7 cellular contexts compared by ENCODE assay signal in the genomic region with DNA sequence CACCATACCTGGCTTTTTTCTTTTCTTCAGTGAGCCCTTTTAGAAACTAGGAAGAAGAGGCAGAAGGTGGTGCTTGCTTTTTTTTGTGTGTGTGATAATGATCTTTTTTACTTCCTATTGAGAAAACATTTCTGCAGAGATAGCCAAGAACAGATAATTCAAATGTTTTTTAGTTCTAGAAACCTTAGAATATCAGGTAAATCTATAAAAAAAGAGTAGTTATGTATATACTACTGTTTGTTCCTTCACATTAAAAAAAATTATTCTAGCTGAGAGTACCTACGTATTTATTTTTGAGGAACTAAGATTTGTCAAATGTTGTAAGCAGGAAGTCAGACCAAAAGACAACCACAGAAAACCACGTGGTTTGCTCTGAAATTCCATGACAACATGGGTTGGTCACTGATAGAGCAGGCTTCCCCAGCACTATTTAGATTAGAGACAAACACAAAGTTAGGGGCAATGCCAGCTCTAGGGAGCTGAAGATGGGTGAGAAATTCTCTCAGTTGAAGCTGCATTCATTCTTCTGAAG. TPM values are rescaled to one million over a fixed set of nuclear protein-coding genes. Genes with fewer than 3 reads are reported as not detected.
DNase-seq lines count a peak whose midpoint lies in the region; ATAC-seq, FAIRE-seq and TF ChIP-seq lines count a peak whose summit lies in the region.

No MANE protein-coding gene starts in this region.

- no peak overlapping the region for H3K23ac ChIP-seq in trophoblast cell (ENCODE audit: low read length)

- no peak overlapping the region for H4K8ac ChIP-seq in trophoblast cell (ENCODE audit: low read depth, low read length)

- peaks cover 49% of the 10 kb centered on the region for H3F3A ChIP-seq in SU-DHL-6 (ENCODE audit: insufficient read depth)

- no peak overlapping the region for H4K91ac ChIP-seq in trophoblast cell (ENCODE audit: low read depth, low read length)

- peak; percentile 76 for ATAC-seq in HG03097 (IDR thresholded peaks at IDR 0.05; ENCODE audit: low FRiP score, unreplicated experiment)

- peak overlapping the region; percentile 95 for H3K27ac ChIP-seq in SU-DHL-6 (ENCODE audit: low read depth, low read length)
- H3K27ac ChIP-seq in trophoblast cell (ENCODE audit: low read depth, low read length): peak overlapping the region; percentile 34

- H3K79me2 ChIP-seq in SU-DHL-6 (ENCODE audit: insufficient read depth, low read length) (peaks cover 42% of the 10 kb centered on the region), trophoblast cell (ENCODE audit: control insufficient read depth, insufficient read depth, low read length, poor library complexity) (no peaks in the 10 kb centered on the region)

- FAIRE-seq in GM19239 (lab: Jason Lieb, UNC): peak; percentile 89

- H3K36me3 ChIP-seq in SU-DHL-6 (ENCODE audit: low read length) (peaks cover 59% of the 10 kb centered on the region), trophoblast cell (ENCODE audit: control insufficient read depth in 1 of 2, insufficient read depth in 2 of 2, low read length in 2 of 2) (peaks cover 17 to 20% of the 10 kb centered on the region in 2 experiments)

- H2BK120ac ChIP-seq in trophoblast cell (ENCODE audit: insufficient read depth, low read length, poor library complexity): no peak overlapping the region

- H3K14ac ChIP-seq in trophoblast cell (ENCODE audit: low read length): no peak overlapping the region

- no peaks in the 10 kb centered on the region for H3K9me2 ChIP-seq in SU-DHL-6 (replicated peaks; ENCODE audit: insufficient read depth, low read length)

- no peak for TF ChIP-seq CTCF in SU-DHL-6 (IDR thresholded peaks at IDR 0.05; ENCODE audit: insufficient read depth, low read length, poor library complexity, severe bottlenecking)

- H3K79me1 ChIP-seq in trophoblast cell (ENCODE audit: low read length): no peaks in the 10 kb centered on the region

- H2BK12ac ChIP-seq in trophoblast cell (ENCODE audit: low read length): peak overlapping the region; percentile 26

- no peak overlapping the region for H2AK5ac ChIP-seq in trophoblast cell (ENCODE audit: low read length)

- WGBS in trophoblast cell (ENCODE audit: extremely low coverage, insufficient coverage, insufficient read length): no CpG with 5 or more reads among the region's 2 CpGs

- DNase-seq in GM19239 (ENCODE audit: insufficient read length, low spot score) (no peak), trophoblast cell (peak; percentile 17 to 56), NCI-H526 treated with DMSO at 0.1 percent for 48 hours (lab: John Stamatoyannopoulos, UW) (no peak), NCI-H187 (lab: John Stamatoyannopoulos, UW) (no peak)
- DNase-seq in central memory CD4-positive, alpha-beta T cell: peak; percentile 87

- no peak overlapping the region for H3K4ac ChIP-seq in trophoblast cell (ENCODE audit: low read depth, low read length)

- no peaks in the 10 kb centered on the region for H3K9me3 ChIP-seq in SU-DHL-6 (ENCODE audit: insufficient read depth, low read length)
- no peaks in the 10 kb centered on the region for H3K9me3 ChIP-seq in trophoblast cell (ENCODE audit: insufficient read depth, low read depth, low read length)

- H3K9ac ChIP-seq in SU-DHL-6 (ENCODE audit: low read length) (peak overlapping the region; percentile 41), trophoblast cell (ENCODE audit: low read length) (no peak overlapping the region)

- no peak overlapping the region for H4K12ac ChIP-seq in trophoblast cell (ENCODE audit: low read depth, low read length)

- no peak overlapping the region for H2BK5ac ChIP-seq in trophoblast cell (ENCODE audit: low read depth, low read length, poor library complexity)

- H2AFZ ChIP-seq in SU-DHL-6 (ENCODE audit: low read depth, low read length, severe bottlenecking) (no peak overlapping the region), trophoblast cell (ENCODE audit: insufficient read depth, low read length, poor library complexity) (no peak overlapping the region)

- no peaks in the 10 kb centered on the region for H3K4me1 ChIP-seq in trophoblast cell (ENCODE audit: control insufficient read depth in 1 of 2, insufficient read depth in 2 of 2, low read length in 2 of 2)

- H3K27me3 ChIP-seq in SU-DHL-6 (ENCODE audit: low read length) (no peaks in the 10 kb centered on the region), trophoblast cell (ENCODE audit: insufficient read depth, low read length) (no peaks in the 10 kb centered on the region)

- no peak overlapping the region for H3K18ac ChIP-seq in trophoblast cell (ENCODE audit: low read length)

- H4K20me1 ChIP-seq in SU-DHL-6 (ENCODE audit: low read depth, low read length): 0 out of 2 replicates have a peak, but pooled peaks cover 7% of the 10 kb centered on the region

- peak overlapping the region; percentile 86 for H3K4me2 ChIP-seq in SU-DHL-6 (ENCODE audit: low read depth, low read length, poor library complexity, severe bottlenecking)
- no peak overlapping the region for H3K4me2 ChIP-seq in trophoblast cell (ENCODE audit: low read length)

- peak overlapping the region; percentile 27 for H3K4me3 ChIP-seq in SU-DHL-6 (ENCODE audit: insufficient read depth, low read length, poor library complexity, severe bottlenecking)
- no peak overlapping the region for H3K4me3 ChIP-seq in trophoblast cell (ENCODE audit: low read depth, low read length)

RNA-seq across cellular contexts. Expression of a gene that starts 12.8 kb away (rescaled TPM):
- 13.2 and 14.0 TPM in 2 replicates for polyA plus RNA-seq in trophoblast cell (2013)

RNA-seq across cellular contexts. Expression of a gene that starts 19.0 kb away (rescaled TPM):
- polyA plus RNA-seq in trophoblast cell (2013): 40.4 and 42.2 TPM in 2 replicates

Comparison
In these comparisons a context has a peak if more than half of its experiments do, and no peak if none do; other contexts are left out.
1. DNase-seq: peak in central memory CD4-positive, alpha-beta T cell (single experiment) and trophoblast cell (2 of 2); none in GM19239 (single experiment), NCI-H526 treated with DMSO at 0.1 percent for 48 hours (single experiment) and NCI-H187 (0 of 2).